32 cellular contexts compared by ENCODE assay signal in genomic region chr4:155241225-155241624, GRCh38. TPM values are rescaled to one million over a fixed set of nuclear protein-coding genes. Genes with fewer than 3 reads are reported as not detected.
DNase-seq lines count a peak whose midpoint lies in the region; ATAC-seq, FAIRE-seq and TF ChIP-seq lines count a peak whose summit lies in the region.
"Had no signal": no experiment of that assay in that cellular context is flagged by ENCODE, and none has a peak within 500 bp of the region (broad histone marks: within the 10 kb centered on the region; RNA-seq: fewer than 3 reads in every experiment).

No MANE protein-coding gene starts in this region.

- in situ Hi-C loops in K562 (cut with MboI) = no loop called here

- TF ChIP-seq POLR2A in A549 (IDR thresholded peaks at IDR 0.05; ENCODE audit: low read length) (no peak), K562 (conservative IDR thresholded peaks at IDR 0.05) (no peak), H1 (IDR thresholded peaks at IDR 0.05; ENCODE audit: control extremely low read depth in 1 of 2, low read depth in 2 of 2, low read length in 2 of 2) (no peak)

- no peak for TF ChIP-seq EP300 in SK-N-SH (IDR thresholded peaks at IDR 0.05; ENCODE audit: borderline replicate concordance in 1 of 2, low read depth in 1 of 2, low read length in 1 of 2)
- no peak for TF ChIP-seq EP300 in A549 (IDR thresholded peaks at IDR 0.05)
- no peak for TF ChIP-seq EP300 in K562 (IDR thresholded peaks at IDR 0.05; ENCODE audit: low read length)
- TF ChIP-seq EP300 in H1 (IDR thresholded peaks at IDR 0.05; ENCODE audit: borderline replicate concordance in 1 of 2, low read depth in 2 of 2, low read length in 2 of 2) = no peak

- no peaks in the 10 kb centered on the region for H3K9me2 ChIP-seq in SK-N-SH

- H3K9ac ChIP-seq in SK-N-SH (no peak overlapping the region), K562 (ENCODE audit: insufficient read depth in 1 of 2, low read depth in 2 of 2, low read length in 2 of 2) (no peak overlapping the region), H1 (replicated peaks in 1 of 4; ENCODE audit: extremely low read depth in 1 of 4, low read depth in 3 of 4, low read length in 3 of 4) (no peak overlapping the region)
- H3K9ac ChIP-seq: BLaER1 had no signal

- POLR2A ChIA-PET in SK-N-SH (lab: Yijun Ruan, JAX) (no interaction called here), A549 (lab: Yijun Ruan, JAX) (no interaction called here), K562 (lab: Yijun Ruan, JAX) (no interaction called here), H1 (lab: Charles Lee; ENCODE audit: partially characterized antibody) (no interaction called here)

- no peak overlapping the region for H2BK15ac ChIP-seq in H1 (ENCODE audit: low read length)

- H3K18ac ChIP-seq in H1 (ENCODE audit: extremely low read depth, low read length) = no peak overlapping the region

- H3K23ac ChIP-seq in H1 (ENCODE audit: insufficient read length) = no peak overlapping the region

- H2BK120ac ChIP-seq in H1 (replicated peaks; ENCODE audit: low read depth, low read length) = no peak overlapping the region

- no peak overlapping the region for H3K14ac ChIP-seq in H1 (ENCODE audit: insufficient read length)

- H2AK5ac ChIP-seq in H1 (ENCODE audit: low read depth, low read length) = no peak overlapping the region

- H3K9me3 ChIP-seq in SK-N-SH (no peaks in the 10 kb centered on the region), A549 (no peaks in the 10 kb centered on the region), K562 (replicated peaks; ENCODE audit: control insufficient read depth, insufficient read depth, low read depth, low read length) (no peaks in the 10 kb centered on the region), H1 (ENCODE audit: insufficient read depth in 2 of 2, low read depth in 1 of 2, low read length in 1 of 2) (no peaks in the 10 kb centered on the region)

- WGBS in SK-N-SH (ENCODE audit: low lambda C conversion rate) = 55% methylated on average over 4 of the region's 4 CpGs
- WGBS in A549 (ENCODE audit: missing lambda C conversion rate) = 76% methylated on average over 4 of the region's 4 CpGs
- WGBS in K562 (ENCODE audit: insufficient coverage, low coverage, missing lambda C conversion rate) = 3% methylated on average over 4 of the region's 4 CpGs
- 93% methylated on average over 4 of the region's 4 CpGs; no CpG with 5 or more reads in 1 of the 2 experiments for WGBS in H1 (ENCODE audit: extremely low coverage in 1 of 2, insufficient coverage in 1 of 2, insufficient read length in 1 of 2, insufficient replicate concordance in 2 of 2, low coverage in 1 of 2, low lambda C conversion rate in 2 of 2, missing lambda C conversion rate in 1 of 2), 2 experiments

- no peaks in the 10 kb centered on the region for H3K27me3 ChIP-seq in SK-N-SH (ENCODE audit: insufficient read depth)
- no peaks in the 10 kb centered on the region for H3K27me3 ChIP-seq in K562 (ENCODE audit: control insufficient read depth in 2 of 2, insufficient read depth in 2 of 2, low read length in 2 of 2)
- no peaks in the 10 kb centered on the region for H3K27me3 ChIP-seq in H1 (replicated peaks in 1 of 4; ENCODE audit: control insufficient read depth in 3 of 4, extremely low read depth in 1 of 4, insufficient read depth in 3 of 4, low read length in 3 of 4)
- H3K27me3 ChIP-seq: BE2C, BLaER1 had no signal

- no peak overlapping the region for H2BK5ac ChIP-seq in H1 (ENCODE audit: low read depth, low read length)

- H3K4ac ChIP-seq in H1 (replicated peaks; ENCODE audit: insufficient read length, low read depth, low read length) = no peak overlapping the region

- FAIRE-seq in A549 (lab: Jason Lieb, UNC) (no peak), K562 (lab: Jason Lieb, UNC) (no peak), H1 (lab: Jason Lieb, UNC) (no peak)
- FAIRE-seq: GM12878, GM12892, GM18507 had no signal

- TF ChIP-seq RAD21 in SK-N-SH (IDR thresholded peaks at IDR 0.05; ENCODE audit: low read length) (no peak), A549 (conservative IDR thresholded peaks at IDR 0.05 in 1 of 2, IDR thresholded peaks at IDR 0.05 in 1 of 2) (no peak), K562 (CRISPR knock-in tag; conservative IDR thresholded peaks at IDR 0.05 in 1 of 2, IDR thresholded peaks at IDR 0.05 in 1 of 2) (no peak), H1 (IDR thresholded peaks at IDR 0.05 in 1 of 2, conservative IDR thresholded peaks at IDR 0.05 in 1 of 2; ENCODE audit: low read depth in 2 of 2, low read length in 2 of 2) (no peak)

- DNase-seq in SK-N-SH = no peak
- no peak for DNase-seq in A549 (ENCODE audit: low read depth in 1 of 2, low spot score in 1 of 2)
- DNase-seq in K562 (ENCODE audit: extremely low read depth in 1 of 4, low spot score in 3 of 4) = no peak
- no peak for DNase-seq in H1 (ENCODE audit: low read depth in 1 of 2, low spot score in 2 of 2)
- no peak for DNase-seq in germinal center (ENCODE audit: low spot score)
- DNase-seq: ACHN; BE2C; C1 segment of cervical spinal cord; CD4-positive, alpha-beta memory T cell; CD4-positive, CD25-positive, alpha-beta regulatory T cell; CD8-positive, alpha-beta memory T cell; COR-L47; DMS 273 treated with DMSO at 0.1 percent for 48 hours; DMS153; DMS53; DMS79; DND-41; EL; GDM1 had no signal

- TF ChIP-seq CTCF in SK-N-SH (IDR thresholded peaks at IDR 0.05) (no peak), A549 (IDR thresholded peaks at IDR 0.05) (no peak), K562 (IDR thresholded peaks at IDR 0.05 in 2 of 3, conservative IDR thresholded peaks at IDR 0.05 in 1 of 3; ENCODE audit: insufficient read depth in 2 of 3, low read depth in 1 of 3, low read length in 3 of 3) (no peak), H1 (IDR thresholded peaks at IDR 0.05; ENCODE audit: control extremely low read depth in 1 of 3, insufficient read depth in 1 of 3, low read depth in 1 of 3, low read length in 3 of 3) (no peak)

- H3K4me1 ChIP-seq in SK-N-SH (ENCODE audit: control insufficient read depth in 1 of 2, insufficient read depth in 2 of 2, low read depth in 1 of 2, low read length in 1 of 2) (peaks cover 0 to 2% of the 10 kb centered on the region in 2 experiments; a peak in 2 of 4 replicates), A549 (no peaks in the 10 kb centered on the region), K562 (replicated peaks in 1 of 2; ENCODE audit: control insufficient read depth in 2 of 2, insufficient read depth in 2 of 2, low read length in 2 of 2) (no peaks in the 10 kb centered on the region), H1 (replicated peaks in 1 of 4; ENCODE audit: control insufficient read depth in 3 of 4, insufficient read depth in 4 of 4, low read length in 3 of 4) (no peaks in the 10 kb centered on the region)
- H3K4me1 ChIP-seq: BLaER1 had no signal

- H3K79me1 ChIP-seq in H1 (ENCODE audit: low read depth, low read length) = no peaks in the 10 kb centered on the region

- H2BK12ac ChIP-seq in H1 (ENCODE audit: low read depth, low read length) = no peak overlapping the region

- intact Hi-C loops in K562 (cut with micrococcal nuclease) = no loop called here

- no peak overlapping the region for H4K5ac ChIP-seq in H1 (ENCODE audit: insufficient read length, low read depth, low read length)

- H4K91ac ChIP-seq in H1 (replicated peaks; ENCODE audit: insufficient read length, low read length) = no peak overlapping the region

- H3K56ac ChIP-seq in H1 (replicated peaks; ENCODE audit: insufficient read length, low read depth, low read length) = no peak overlapping the region

- no peaks in the 10 kb centered on the region for H3K79me2 ChIP-seq in SK-N-SH (ENCODE audit: insufficient read depth)
- no peaks in the 10 kb centered on the region for H3K79me2 ChIP-seq in K562 (ENCODE audit: control insufficient read depth, insufficient read depth, low read length)
- no peaks in the 10 kb centered on the region for H3K79me2 ChIP-seq in H1 (ENCODE audit: control insufficient read depth in 1 of 2, insufficient read depth in 2 of 2, low read length in 2 of 2)

- H3K4me3 ChIP-seq in SK-N-SH (ENCODE audit: low read depth in 2 of 2, low read length in 1 of 2) = no peak overlapping the region
- H3K4me3 ChIP-seq in A549 = no peak overlapping the region
- no peak overlapping the region for H3K4me3 ChIP-seq in K562
- no peak overlapping the region for H3K4me3 ChIP-seq in H1 (ENCODE audit: extremely low read depth in 1 of 4, insufficient read depth in 2 of 4, low read depth in 3 of 4, low read length in 4 of 4)
- H3K4me3 ChIP-seq: BLaER1, GM12878 had no signal

- H3K4me2 ChIP-seq in SK-N-SH = no peak overlapping the region
- no peak overlapping the region for H3K4me2 ChIP-seq in A549
- no peak overlapping the region for H3K4me2 ChIP-seq in K562 (ENCODE audit: insufficient read depth, low read length)
- no peak overlapping the region for H3K4me2 ChIP-seq in H1 (ENCODE audit: insufficient read depth in 1 of 2, low read depth in 2 of 2, low read length in 2 of 2)
- H3K4me2 ChIP-seq: BLaER1 had no signal

- H3F3A ChIP-seq in SK-N-SH (replicated peaks; ENCODE audit: insufficient read depth) = no peaks in the 10 kb centered on the region

- no peaks in the 10 kb centered on the region for H4K20me1 ChIP-seq in SK-N-SH (ENCODE audit: insufficient read depth)
- no peaks in the 10 kb centered on the region for H4K20me1 ChIP-seq in K562 (replicated peaks; ENCODE audit: control insufficient read depth, insufficient read depth, low read length)
- H4K20me1 ChIP-seq in H1 (replicated peaks in 1 of 2; ENCODE audit: control insufficient read depth in 1 of 2, insufficient read depth in 2 of 2, low read length in 2 of 2) = no peaks in the 10 kb centered on the region
- H4K20me1 ChIP-seq: BLaER1 had no signal

- H2BK20ac ChIP-seq in H1 (ENCODE audit: low read length) = no peak overlapping the region

- H3K36me3 ChIP-seq in SK-N-SH (replicated peaks in 1 of 2; ENCODE audit: control insufficient read depth in 1 of 2, insufficient read depth in 2 of 2, low read length in 1 of 2) (no peaks in the 10 kb centered on the region), K562 (ENCODE audit: control insufficient read depth, insufficient read depth, low read length) (no peaks in the 10 kb centered on the region), H1 (ENCODE audit: control insufficient read depth in 2 of 4, insufficient read depth in 4 of 4, low read length in 3 of 4) (no peaks in the 10 kb centered on the region)
- H3K36me3 ChIP-seq: BE2C, BLaER1 had no signal

- H2AFZ ChIP-seq in SK-N-SH (ENCODE audit: low read depth) (no peak overlapping the region), K562 (ENCODE audit: low read depth, low read length) (no peak overlapping the region), H1 (ENCODE audit: low read length) (no peak overlapping the region)

- no peaks in the 10 kb centered on the region for H3K9me1 ChIP-seq in K562 (ENCODE audit: control insufficient read depth, insufficient read depth, low read length)

- no peaks in the 10 kb centered on the region for H3K23me2 ChIP-seq in H1 (ENCODE audit: low read depth, low read length)

- no peak overlapping the region for H4K8ac ChIP-seq in H1 (ENCODE audit: extremely low read depth, insufficient read depth, low read length)

- no peak for ATAC-seq in SK-N-SH treated with all-trans-retinoic acid at 6 μM for 48 hours
- ATAC-seq in A549 = no peak
- ATAC-seq in K562 = no peak
- no peak for ATAC-seq in HG02623 (IDR thresholded peaks at IDR 0.05; ENCODE audit: unreplicated experiment)
- ATAC-seq in GM21717 (IDR thresholded peaks at IDR 0.05; ENCODE audit: unreplicated experiment) = no peak
- ATAC-seq: GM12878 had no signal

- no peak overlapping the region for H3K27ac ChIP-seq in SK-N-SH (ENCODE audit: low read depth in 2 of 2, low read length in 1 of 2)
- no peak overlapping the region for H3K27ac ChIP-seq in A549
- H3K27ac ChIP-seq in K562 (ENCODE audit: extremely low read depth, low read depth, low read length) = no peak overlapping the region
- no peak overlapping the region for H3K27ac ChIP-seq in H1 (ENCODE audit: low read depth, low read length)
- H3K27ac ChIP-seq: 22Rv1, BLaER1 had no signal

- BruUV-seq in K562 (replicated peaks; lab: Mats Ljungman, UMichigan) = no TSS peak

- CTCF ChIA-PET in SK-N-SH (lab: Yijun Ruan, JAX) = no interaction called here
- CTCF ChIA-PET in A549 (lab: Yijun Ruan, JAX) = no interaction called here
- CTCF ChIA-PET in K562 (lab: Yijun Ruan, JAX; ENCODE audit: low intra/inter-chr PET ratio) = no interaction called here
- CTCF ChIA-PET in H1 (lab: Charles Lee; ENCODE audit: partially characterized antibody) = no interaction called here

RNA-seq across cellular contexts. Expression of gene NPY2R, which starts 32.8 kb away (rescaled TPM):
- 0.05 TPM in 1 of 2 replicates, not detected in the other for polyA plus RNA-seq in SK-N-SH (2012; rRNA removed)
- polyA plus RNA-seq in SK-N-SH (2012; cell fraction: cytosol; rRNA removed) = 0.05 TPM in 2 replicates
- polyA plus RNA-seq in SK-N-SH (2012; cell fraction: nucleus; rRNA removed) = 0.01 TPM in 1 of 2 replicates, not detected in the other
- polyA plus RNA-seq in A549 (2011; rRNA removed) = 0.26 and 0.37 TPM in 2 replicates
- 0.04 TPM in 1 of 2 replicates, not detected in the other for polyA plus RNA-seq in A549 (2012; cell fraction: cytosol; rRNA removed)
- 0.04 TPM in 1 of 2 replicates, not detected in the other for polyA plus RNA-seq in A549 (2012; cell fraction: nucleus; rRNA removed)
- 0.05 to 0.07 TPM (median 0.07 TPM) in 3 replicates for polyA plus RNA-seq in A549 (2017; fragmentation: RNase III; extraction: RNeasy Plus Mini Kit Qiagen cat#74134 plus additional on column Dnase treatment)
- 0.58 and 0.62 TPM in 2 replicates for polyA minus RNA-seq in A549 (2011; rRNA and poly(A)+ RNA removed)
- total RNA-seq in K562 (2011; cell fraction: chromatin; rRNA removed; ENCODE audit: low replicate concordance) = not detected in 2 replicates
- total RNA-seq in K562 (2011; cell fraction: nucleolus; rRNA removed) = not detected in 2 replicates
- total RNA-seq in K562 (2011; cell fraction: nucleoplasm; rRNA removed) = not detected in 2 replicates
- not detected in 2 replicates for total RNA-seq in K562 (2014; rRNA removed)
- total RNA-seq in K562 (2014; rRNA removed; fragmentation: Illumina TruSeq; extraction: Trizol) = not detected in 2 replicates
- not detected in 2 replicates for total RNA-seq in K562 (2015; rRNA removed; fragmentation: Illumina TruSeq; extraction: Trizol)
- not detected in 2 replicates for total RNA-seq in K562 (2021)
- not detected in 2 replicates for polyA plus RNA-seq in K562 (2011; rRNA removed)
- polyA plus RNA-seq in K562 (2011; cell fraction: cytosol; rRNA removed) = not detected in 2 replicates
- polyA plus RNA-seq in K562 (2011; cell fraction: nucleus; rRNA removed) = not detected in 2 replicates
- polyA plus RNA-seq in K562 (2012) = not detected in 2 replicates
- polyA plus RNA-seq in K562 (2014; fragmentation: Illumina TruSeq; extraction: Trizol) = not detected in 2 replicates
- not detected for polyA plus RNA-seq in K562 (2014; fragmentation: Nextera tagmentation; extraction: Ambion mirVana)
- polyA plus RNA-seq in K562 (2014; rRNA removed) = not detected in 2 replicates
- polyA minus RNA-seq in K562 (2011; rRNA and poly(A)+ RNA removed) = not detected in 2 replicates
- polyA minus RNA-seq in K562 (2011; cell fraction: cytosol; rRNA and poly(A)+ RNA removed) = not detected in 2 replicates
- polyA minus RNA-seq in K562 (2011; cell fraction: nucleus; rRNA and poly(A)+ RNA removed) = not detected in 2 replicates
- total RNA-seq in H1 (2021; fragmentation: NEBNext Ultra II Directional; extraction: Animal tissue kit (Norgen Biotek cat#: 25700)) = 0.34 and 0.41 TPM in 2 replicates
- polyA plus RNA-seq in H1 (2011; rRNA removed) = 0.09 and 0.14 TPM in 2 replicates
- polyA plus RNA-seq in H1 (2011; cell fraction: cytosol; rRNA removed) = 0.18 TPM
- 0.19 TPM for polyA plus RNA-seq in H1 (2011; cell fraction: nucleus; rRNA removed)
- 0.17 to 0.33 TPM (median 0.19 TPM) in 4 replicates for polyA plus RNA-seq in H1 (2012, experiment 1 of 2)
- 0.04 TPM for polyA plus RNA-seq in H1 (2012, experiment 2 of 2)
- 0.39 TPM for polyA plus RNA-seq in H1 (2013, experiment 1 of 2)
- polyA plus RNA-seq in H1 (2013, experiment 2 of 2) = 0.46 TPM
- 0.44 and 0.68 TPM in 2 replicates for polyA minus RNA-seq in H1 (2011; rRNA and poly(A)+ RNA removed)
- 0.29 TPM for polyA minus RNA-seq in H1 (2011; cell fraction: cytosol; rRNA and poly(A)+ RNA removed)
- polyA minus RNA-seq in H1 (2011; cell fraction: nucleus; rRNA and poly(A)+ RNA removed) = 0.40 TPM
- total RNA-seq: A172; A673; CD4-positive, alpha-beta memory T cell; CD4-positive, CD25-positive, alpha-beta regulatory T cell; CD8-positive, alpha-beta memory T cell; Daoy; GM12878 had no signal
- polyA plus RNA-seq: AG04450; CD14-positive monocyte; CD4-positive, alpha-beta memory T cell; CD4-positive, CD25-positive, alpha-beta regulatory T cell; CD8-positive, alpha-beta memory T cell; GM12878 had no signal
